20 cellular contexts compared by ENCODE assay signal in genomic region chr5:74409166-74409706, GRCh38.
DNase-seq lines count a peak whose midpoint lies in the region; ATAC-seq, FAIRE-seq and TF ChIP-seq lines count a peak whose summit lies in the region.
"Had no signal": no experiment of that assay in that cellular context is flagged by ENCODE, and none has a peak within 500 bp of the region (broad histone marks: within the 10 kb centered on the region; RNA-seq: fewer than 3 reads in every experiment).

No MANE protein-coding gene starts in this region.

- TF ChIP-seq POLR2A in HepG2 (IDR thresholded peaks at IDR 0.05; ENCODE audit: insufficient read depth in 1 of 2, low read depth in 2 of 2, low read length in 2 of 2): no peak

- intact Hi-C loops in HepG2 (cut with micrococcal nuclease; ENCODE audit: unreplicated experiment) (loop anchor here (2.0 to 5.0 kb wide), 2 partner anchors 173 to 230 kb away; no protein-coding TSS in a partner anchor), colonic mucosa (cut with DNase I) (loop anchor here (10.0 kb wide), 1 partner anchor 226 kb away; no protein-coding TSS in a partner anchor)

- no peaks in the 10 kb centered on the region for H3K36me3 ChIP-seq in HepG2 (replicated peaks in 1 of 2; ENCODE audit: control insufficient read depth in 1 of 2, insufficient read depth in 2 of 2, low read length in 2 of 2)
- no peaks in the 10 kb centered on the region for H3K36me3 ChIP-seq in colonic mucosa
- H3K36me3 ChIP-seq: SJSA1 had no signal

- no peaks in the 10 kb centered on the region for H3K79me2 ChIP-seq in HepG2 (ENCODE audit: insufficient read depth, low read length)

- TF ChIP-seq EP300 in HepG2 (IDR thresholded peaks at IDR 0.05; ENCODE audit: low read depth in 2 of 2, low read length in 2 of 2): no peak
- no peak for TF ChIP-seq EP300 in HepG2 (CRISPR knock-in tag; IDR thresholded peaks at IDR 0.05; ENCODE audit: borderline replicate concordance)

- peak; percentile 9 for DNase-seq in NCI-H146 (lab: John Stamatoyannopoulos, UW)
- DNase-seq in NCI-H146 treated with DMSO at 0.1 percent for 48 hours (lab: John Stamatoyannopoulos, UW; ENCODE audit: unreplicated experiment): no peak
- DNase-seq in DMS79 treated with DMSO at 0.1 percent for 48 hours (lab: John Stamatoyannopoulos, UW): peak; percentile 57
- peak; percentile 72 for DNase-seq in NCI-H446 treated with DMSO at 0.1 percent for 48 hours (lab: John Stamatoyannopoulos, UW)
- no peak for DNase-seq in HepG2 (ENCODE audit: low spot score)
- DNase-seq in colonic mucosa: no peak
- no peak for DNase-seq in D721Med (ENCODE audit: insufficient read length, low spot score)
- DNase-seq: aorta; CD4-positive, alpha-beta memory T cell; glutamatergic neuron; nephron progenitor cell; retina; T1000 had no signal

- FAIRE-seq in HepG2 (lab: Jason Lieb, UNC) (no peak), D721Med (lab: Jason Lieb, UNC) (no peak)
- FAIRE-seq: A549, colon, GM12891, urothelium cell line had no signal

- CTCF ChIA-PET in HepG2 (lab: Yijun Ruan, JAX; ENCODE audit: low intra/inter-chr PET ratio, low total read pairs): no interaction called here

- WGBS in HepG2 (ENCODE audit: low lambda C conversion rate): 84% methylated on average over 4 of the region's 4 CpGs

- H3K9me3 ChIP-seq in HepG2 (ENCODE audit: low read length) (no peaks in the 10 kb centered on the region), colonic mucosa (no peaks in the 10 kb centered on the region)
- H3K9me3 ChIP-seq: A549, SJSA1 had no signal

- H3K4me1 ChIP-seq in HepG2 (ENCODE audit: insufficient read depth, low read length) (peaks cover 74% of the 10 kb centered on the region), colonic mucosa (no peaks in the 10 kb centered on the region)

- H2AFZ ChIP-seq in HepG2 (ENCODE audit: low read length): no peak overlapping the region
- H2AFZ ChIP-seq: GM23338 had no signal

- POLR2A ChIA-PET in HepG2 (lab: Yijun Ruan, JAX): interaction anchor here (1.0 to 1.4 kb wide), 2 partner anchors 231 to 232 kb away, joined by 3 to 4 read pairs; partner anchors contain the start of gene ENC1

- no TSS peak for BruUV-seq in HepG2 (replicated peaks; lab: Mats Ljungman, UMichigan)

- no peak for TF ChIP-seq RAD21 in HepG2 (CRISPR knock-in tag; IDR thresholded peaks at IDR 0.05)

- H3K4me2 ChIP-seq in HepG2 (ENCODE audit: low read depth, low read length): peak overlapping the region; percentile 64
- H3K4me2 ChIP-seq: GM23338 had no signal

- H3K27me3 ChIP-seq in HepG2 (ENCODE audit: control insufficient read depth in 1 of 2, insufficient read depth in 2 of 2, low read length in 2 of 2): no peaks in the 10 kb centered on the region
- no peaks in the 10 kb centered on the region for H3K27me3 ChIP-seq in colonic mucosa
- H3K27me3 ChIP-seq: SJSA1 had no signal

- in situ Hi-C loops in HepG2 (cut with HindIII; ENCODE audit: extremely low pct_ligation_motif_present, low pct_unique_long_range_greater_than_20kb): no loop called here

- H3K9ac ChIP-seq in HepG2 (ENCODE audit: insufficient read depth, low read depth, low read length): peak overlapping the region; percentile 42
- no peak overlapping the region for H3K9ac ChIP-seq in colonic mucosa (ENCODE audit: low read depth in 2 of 2, low read length in 2 of 2)

- no peak for TF ChIP-seq CTCF in HepG2 (CRISPR knock-in tag; IDR thresholded peaks at IDR 0.05)
- TF ChIP-seq CTCF in colonic mucosa (IDR thresholded peaks at IDR 0.05): no peak
- TF ChIP-seq CTCF in D721Med (IDR thresholded peaks at IDR 0.05; ENCODE audit: insufficient read depth, missing control alignments): no peak

- ATAC-seq in HepG2: peak; percentile 32
- no peak for ATAC-seq in GM18867 (IDR thresholded peaks at IDR 0.05; ENCODE audit: unreplicated experiment)
- ATAC-seq: A549, GM23338 had no signal

- H3K27ac ChIP-seq in HepG2 (ENCODE audit: extremely low read length, insufficient read depth, low read length) (peak overlapping the region; percentile 66), colonic mucosa (no peak overlapping the region)
- H3K27ac ChIP-seq: SJSA1 had no signal

- H3K4me3 ChIP-seq in HepG2 (replicated peaks in 1 of 3; ENCODE audit: insufficient read depth in 1 of 3, low read depth in 2 of 3, low read length in 3 of 3) (0 out of 6 replicates have a peak overlapping the region, but pooled peaks of 1 of the 3 experiments have one; percentile 35), colonic mucosa (no peak overlapping the region)
- H3K4me3 ChIP-seq: A549, GM23338, SJSA1 had no signal

- H4K20me1 ChIP-seq in HepG2 (ENCODE audit: insufficient read depth, low read length): no peaks in the 10 kb centered on the region

TF ChIP-seq in HepG2, 621 proteins besides CTCF, POLR2A, EP300 and RAD21 (continues in another document):
- TF ChIP-seq ZBTB34 (CRISPR knock-in tag; IDR thresholded peaks at IDR 0.05) (no peak), ZNF280D (CRISPR knock-in tag; IDR thresholded peaks at IDR 0.05) (no peak), ZNF772 (CRISPR knock-in tag; IDR thresholded peaks at IDR 0.05) (no peak), IKZF1 (IDR thresholded peaks at IDR 0.05) (no peak), ZHX1 (CRISPR knock-in tag; IDR thresholded peaks at IDR 0.05; ENCODE audit: low read depth) (no peak), CBFB (CRISPR knock-in tag; IDR thresholded peaks at IDR 0.05) (no peak), UBTF (CRISPR knock-in tag; IDR thresholded peaks at IDR 0.05) (no peak), SMARCE1 (IDR thresholded peaks at IDR 0.05; ENCODE audit: borderline replicate concordance) (no peak)

Comparison
In these comparisons a context has a peak if more than half of its experiments do, and no peak if none do; other contexts are left out.
1. DNase-seq: peak in NCI-H146 (single experiment), DMS79 treated with DMSO at 0.1 percent for 48 hours (single experiment) and NCI-H446 treated with DMSO at 0.1 percent for 48 hours (single experiment); none in NCI-H146 treated with DMSO at 0.1 percent for 48 hours (single experiment), HepG2 (single experiment), colonic mucosa (single experiment) and D721Med (single experiment).